Comparison of ENCODE assay signal across 15 cellular contexts in genomic region chr2:39608690-39609457, GRCh38. TPM values are rescaled to one million over a fixed set of nuclear protein-coding genes. Genes with fewer than 3 reads are reported as not detected.
DNase-seq lines count a peak whose midpoint lies in the region; ATAC-seq and TF ChIP-seq lines count a peak whose summit lies in the region.
"Had no signal": no experiment of that assay in that cellular context is flagged by ENCODE, and none has a peak within 500 bp of the region (broad histone marks: within the 10 kb centered on the region; RNA-seq: fewer than 3 reads in every experiment).

No MANE protein-coding gene starts in this region.

- H3K4me1 ChIP-seq in adipocyte (ENCODE audit: control insufficient read depth, insufficient read depth, low read length) (peaks cover 15% of the 10 kb centered on the region), right cardiac atrium (ENCODE audit: control insufficient read depth, insufficient read depth, low read length) (peaks cover 8% of the 10 kb centered on the region), osteoblast (ENCODE audit: insufficient read depth, low read length) (no peaks in the 10 kb centered on the region)

- H2AFZ ChIP-seq in osteoblast (ENCODE audit: low read length), result peak overlapping the region; percentile 31

- no peaks in the 10 kb centered on the region for H3K79me2 ChIP-seq in osteoblast (ENCODE audit: insufficient read depth, low read length)

- H3K36me3 ChIP-seq in adipocyte (ENCODE audit: control insufficient read depth, insufficient read depth, low read length, severe bottlenecking) (no peaks in the 10 kb centered on the region), osteoblast (ENCODE audit: insufficient read depth, low read length) (no peaks in the 10 kb centered on the region)
- H3K36me3 ChIP-seq: tibial nerve had no signal

- no peak overlapping the region for H3K4me2 ChIP-seq in osteoblast (ENCODE audit: insufficient read depth, low read length)

- peaks cover 4 to 5% of the 10 kb centered on the region in 2 donors for H3K27me3 Mint-ChIP-seq in T-cell

- peak; percentile 26 for DNase-seq in GDM1 (lab: John Stamatoyannopoulos, UW)
- DNase-seq in adipocyte (ENCODE audit: low read depth), result peak; percentile 27
- no peak for DNase-seq in right cardiac atrium
- DNase-seq in osteoblast (ENCODE audit: insufficient read length, low spot score, missing footprints), result no peak
- DNase-seq in T-cell, result no peak
- no peak for DNase-seq in GOT3 (lab: John Stamatoyannopoulos, UW)
- DNase-seq: activated CD4-positive, alpha-beta T cell treated with anti-CD3 and anti-CD28 coated beads, Interleukin-2, amount 10 ng/mL, durations not matched to agents 24 days and 14 days; activated T-cell treated with anti-CD3 and anti-CD28 coated beads, Interleukin-2, amount 50 U/mL, for 24 hours; erythroblast; kidney glomerular epithelial cell; naive B cell; T-helper 2 cell had no signal

- intact Hi-C loops in right cardiac atrium (cut with DNase I), result no loop called here

- ATAC-seq in right cardiac atrium (peak; percentile 57 to 64), GM18907 (IDR thresholded peaks at IDR 0.05; ENCODE audit: unreplicated experiment) (no peak), T-cell (replicated peaks in 1 of 4) (no peak), GM18517 (IDR thresholded peaks at IDR 0.05; ENCODE audit: unreplicated experiment) (no peak)

- H3K9me3 Mint-ChIP-seq in T-cell, result no peaks in the 10 kb centered on the region
- H3K9me3 Mint-ChIP-seq: activated CD4-positive, alpha-beta T cell treated with anti-CD3 and anti-CD28 coated beads, Interleukin-2, amount 10 ng/mL, durations not matched to agents 24 days and 14 days; activated T-cell treated with anti-CD3 and anti-CD28 coated beads, Interleukin-2, amount 50 U/mL, for 24 hours; naive B cell had no signal

- H3K4me3 ChIP-seq in adipocyte (ENCODE audit: low read length), result no peak overlapping the region
- no peak overlapping the region for H3K4me3 ChIP-seq in right cardiac atrium (ENCODE audit: low read length)
- H3K4me3 ChIP-seq in osteoblast (ENCODE audit: insufficient read depth, low read length), result no peak overlapping the region
- H3K4me3 ChIP-seq: tibial nerve had no signal

- H3K27me3 ChIP-seq in adipocyte (replicated peaks; ENCODE audit: control insufficient read depth, insufficient read depth, low read length) (peaks cover 5% of the 10 kb centered on the region), right cardiac atrium (ENCODE audit: control insufficient read depth, insufficient read depth) (no peaks in the 10 kb centered on the region), osteoblast (ENCODE audit: insufficient read depth, low read length) (peaks cover 13% of the 10 kb centered on the region)
- H3K27me3 ChIP-seq: tibial nerve had no signal

- no peak overlapping the region for H3K9ac ChIP-seq in adipocyte (ENCODE audit: low read length)

- H3K27ac ChIP-seq in right cardiac atrium (ENCODE audit: low read length) (peak overlapping the region; percentile 75), osteoblast (ENCODE audit: low read depth, low read length) (no peak overlapping the region)
- H3K27ac ChIP-seq: tibial nerve had no signal

- H3K9me3 ChIP-seq in adipocyte (ENCODE audit: control insufficient read depth, low read length), result no peaks in the 10 kb centered on the region
- H3K9me3 ChIP-seq in right cardiac atrium (ENCODE audit: control insufficient read depth, low read length), result no peaks in the 10 kb centered on the region
- H3K9me3 ChIP-seq in osteoblast (ENCODE audit: low read depth, low read length), result no peaks in the 10 kb centered on the region
- H3K9me3 ChIP-seq: tibial nerve had no signal

- H3K4me3 Mint-ChIP-seq in T-cell, result no peak overlapping the region
- H3K4me3 Mint-ChIP-seq: activated CD4-positive, alpha-beta T cell treated with anti-CD3 and anti-CD28 coated beads, Interleukin-2, amount 10 ng/mL, durations not matched to agents 24 days and 14 days; activated T-cell treated with anti-CD3 and anti-CD28 coated beads, Interleukin-2, amount 50 U/mL, for 24 hours; naive B cell had no signal

- no peaks in the 10 kb centered on the region for H3K36me3 Mint-ChIP-seq in T-cell
- H3K36me3 Mint-ChIP-seq: naive B cell had no signal

- no peaks in the 10 kb centered on the region for H4K20me1 ChIP-seq in osteoblast (ENCODE audit: insufficient read depth, low read length)

- H3K4me1 Mint-ChIP-seq in T-cell, result no peaks in the 10 kb centered on the region
- H3K4me1 Mint-ChIP-seq: activated CD4-positive, alpha-beta T cell treated with anti-CD3 and anti-CD28 coated beads, Interleukin-2, amount 10 ng/mL, durations not matched to agents 24 days and 14 days; naive B cell had no signal

- WGBS in right cardiac atrium, result 28% methylated on average over 6 of the region's 6 CpGs

- no peak for TF ChIP-seq CTCF in osteoblast (IDR thresholded peaks at IDR 0.05; ENCODE audit: extremely low read depth, low read depth, low read length)

- POLR2A ChIA-PET in T-cell (lab: Charles Lee), result no interaction called here

- CTCF ChIA-PET in T-cell (lab: Charles Lee), result no interaction called here

- no peak overlapping the region for H3K27ac Mint-ChIP-seq in T-cell
- H3K27ac Mint-ChIP-seq: activated CD4-positive, alpha-beta T cell treated with anti-CD3 and anti-CD28 coated beads, Interleukin-2, amount 10 ng/mL, durations not matched to agents 24 days and 14 days; activated T-cell treated with anti-CD3 and anti-CD28 coated beads, Interleukin-2, amount 50 U/mL, for 24 hours; naive B cell had no signal

RNA-seq across cellular contexts. Expression of gene TMEM178A, which starts 56.8 kb away (rescaled TPM):
- total RNA-seq in right cardiac atrium (1 to 10 TPM; 2.1 to 6.0 (median 3.9) TPM), osteoblast (0.29 and 0.72 TPM in 2 replicates), T-cell (under 1 TPM in 3 of 5 donors, not detected in 2; 0.32 to 0.47 (median 0.45) TPM)
- polyA plus RNA-seq in right cardiac atrium, result 5.7 TPM
- total RNA-seq: activated CD4-positive, alpha-beta T cell treated with anti-CD3 and anti-CD28 coated beads, Interleukin-2, amount 10 ng/mL, durations not matched to agents 24 days and 14 days had no signal

Comparison
In these comparisons a context has a peak if more than half of its experiments do, and no peak if none do; other contexts are left out.
1. DNase-seq: peak in GDM1 (single experiment) and adipocyte (single experiment); none in right cardiac atrium (0 of 3), osteoblast (single experiment), T-cell (0 of 34) and GOT3 (single experiment).
2. ATAC-seq: peak in right cardiac atrium (2 of 2); none in GM18907 (single experiment), T-cell (0 of 4) and GM18517 (single experiment).